8 cellular contexts compared by ENCODE assay signal in the genomic region with DNA sequence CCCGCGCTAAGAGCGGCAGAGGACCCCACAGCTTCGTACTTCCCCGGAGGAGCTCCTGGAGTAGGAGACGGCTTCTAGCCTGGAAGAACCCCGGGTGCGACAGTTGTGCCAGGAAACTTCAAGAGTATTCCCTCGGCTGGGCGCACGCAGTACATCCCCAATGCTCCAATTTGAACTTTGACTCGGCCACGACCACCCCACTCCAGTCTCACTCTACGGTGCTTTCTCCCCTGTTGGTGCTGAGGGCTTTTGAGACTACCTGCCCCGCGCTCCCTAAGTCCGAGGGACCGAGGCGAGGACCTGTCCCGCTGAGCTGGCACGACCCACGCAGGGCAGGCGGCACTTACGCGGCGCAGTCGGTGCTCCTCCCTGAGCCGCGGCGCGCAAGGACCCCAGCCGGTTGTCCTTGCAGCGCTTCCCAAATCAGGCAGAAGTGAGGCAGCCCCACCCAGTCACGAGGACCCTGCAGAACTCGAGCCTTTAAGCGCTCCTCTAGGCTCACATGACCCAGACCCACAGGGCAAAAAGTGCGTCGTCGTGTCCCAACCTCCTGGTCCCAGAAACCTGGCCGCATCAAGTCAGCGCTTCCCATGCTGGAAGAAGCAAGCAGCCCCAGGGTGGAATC. TPM values are rescaled to one million over a fixed set of nuclear protein-coding genes. Genes with fewer than 3 reads are reported as not detected.
DNase-seq lines count a peak whose midpoint lies in the region; ATAC-seq lines count a peak whose summit lies in the region.

Gene CPVL (minus strand): TSS at position 456 of the 625 bp plus-strand sequence. CDS start 25,476 bp downstream, outside the sequence.

- no peak within 1 kb of the TSS for H4K8ac ChIP-seq in neuronal stem cell (ENCODE audit: low read depth, low read length)

- no peak within 1 kb of the TSS for H2BK12ac ChIP-seq in neuronal stem cell (ENCODE audit: low read length)

- no CpG with 5 or more reads among the region's 41 CpGs for WGBS in neuronal stem cell (ENCODE audit: extremely low coverage in 2 of 2, insufficient read length in 2 of 2, insufficient replicate concordance in 1 of 2), 2 donors

- H3K14ac ChIP-seq in neuronal stem cell (ENCODE audit: low read length): peak within 1 kb of the TSS; percentile 90

- H2AFZ ChIP-seq in neuronal stem cell (ENCODE audit: low read length): peak within 1 kb of the TSS; percentile 93

- H3K4ac ChIP-seq in neuronal stem cell (ENCODE audit: low read length): no peak within 1 kb of the TSS

- no peaks in the 10 kb centered on the region for H3K36me3 ChIP-seq in neuronal stem cell (replicated peaks in 1 of 2; ENCODE audit: control insufficient read depth in 2 of 2, insufficient read depth in 2 of 2, low read length in 2 of 2)

- in situ Hi-C loops in SK-MEL-5 (cut with HindIII; ENCODE audit: low pct_unique_long_range_greater_than_20kb, low sequenced_read_pairs): no loop called here

- peak within 1 kb of the TSS; percentile 94 for H3K9ac ChIP-seq in neuronal stem cell (ENCODE audit: low read depth, low read length, poor library complexity)

- peak within 1 kb of the TSS; percentile 75 for H3K23ac ChIP-seq in neuronal stem cell (ENCODE audit: low read depth, low read length, poor library complexity)

- H3K27me3 ChIP-seq in neuronal stem cell (ENCODE audit: control insufficient read depth in 3 of 3, insufficient read depth in 3 of 3, low read depth in 1 of 3, low read length in 3 of 3): peaks cover 0 to 38% (median 2%) of the 10 kb centered on the region in 3 experiments

- ATAC-seq in Right ventricle myocardium inferior (peak; percentile 76), GM18520 (IDR thresholded peaks at IDR 0.05; ENCODE audit: unreplicated experiment) (no peak)

- H3K27ac ChIP-seq in neuronal stem cell (replicated peaks; ENCODE audit: low read length): no peak within 1 kb of the TSS

- peaks cover 6 to 9% of the 10 kb centered on the region in 2 donors for H3K4me1 ChIP-seq in neuronal stem cell (ENCODE audit: control insufficient read depth in 2 of 2, insufficient read depth in 1 of 2, low read depth in 1 of 2, low read length in 2 of 2)

- peak within 1 kb of the TSS; percentile 97 for H3K18ac ChIP-seq in neuronal stem cell (ENCODE audit: low read length)

- H2BK5ac ChIP-seq in neuronal stem cell (ENCODE audit: low read length): peak within 1 kb of the TSS; percentile 80

- peak in 2 of 3 experiments; percentile 75 to 77 for DNase-seq in NCI-H1417 (lab: John Stamatoyannopoulos, UW)
- DNase-seq in NCI-H1417 treated with DMSO at 0.1 percent for 48 hours (lab: John Stamatoyannopoulos, UW): no peak
- DNase-seq in SK-MEL-5 (ENCODE audit: low read depth, low spot score): peak; percentile 96
- peak; percentile 82 for DNase-seq in Right ventricle myocardium inferior (ENCODE audit: missing footprints)
- peak; percentile 38 for DNase-seq in neuronal stem cell (ENCODE audit: low spot score)
- DNase-seq in activated naive CD4-positive, alpha-beta T cell treated with anti-CD3 and anti-CD28 coated beads, Interleukin-2, amount 50 U/mL, for 16 hours: no peak
- no peak for DNase-seq in NCI-H128 (lab: John Stamatoyannopoulos, UW; ENCODE audit: unreplicated experiment)

- H3K9me3 ChIP-seq in neuronal stem cell (replicated peaks in 1 of 2; ENCODE audit: control insufficient read depth in 2 of 2, insufficient read depth in 1 of 2, low read depth in 1 of 2, low read length in 2 of 2): no peaks in the 10 kb centered on the region

- intact Hi-C loops in Right ventricle myocardium inferior (cut with DNase I): no loop called here

- H3K4me3 ChIP-seq in neuronal stem cell (ENCODE audit: low read length in 2 of 2): peak within 1 kb of the TSS; percentile 53 to 90

- H4K91ac ChIP-seq in neuronal stem cell (ENCODE audit: low read depth, low read length, poor library complexity): no peak within 1 kb of the TSS

- peak within 1 kb of the TSS; percentile 85 for H2BK120ac ChIP-seq in neuronal stem cell (ENCODE audit: low read depth, low read length)

- H3K4me2 ChIP-seq in neuronal stem cell (ENCODE audit: insufficient read depth, low read length, poor library complexity, severe bottlenecking): peak within 1 kb of the TSS; percentile 86

- no peaks in the 10 kb centered on the region for H3K79me1 ChIP-seq in neuronal stem cell (ENCODE audit: low read depth, low read length)

- peak within 1 kb of the TSS; percentile 90 for H2BK15ac ChIP-seq in neuronal stem cell (ENCODE audit: low read length)

- H2AK5ac ChIP-seq in neuronal stem cell (ENCODE audit: low read depth, low read length): peak within 1 kb of the TSS; percentile 16

RNA-seq across cellular contexts. Expression of gene CPVL, which starts in this region (rescaled TPM):
- total RNA-seq in SK-MEL-5 (2014; rRNA removed; shearing (Covaris generic)): 471 and 497 TPM in 2 replicates
- 314 and 321 TPM in 2 replicates for polyA plus RNA-seq in SK-MEL-5 (2015; cell fraction: cytosol; rRNA removed)
- 57.0 and 76.9 TPM in 2 replicates for polyA plus RNA-seq in SK-MEL-5 (2015; cell fraction: nucleus; rRNA removed)
- total RNA-seq in Right ventricle myocardium inferior: 50.6 TPM
- 80.7 TPM for polyA plus RNA-seq in neuronal stem cell (2013, experiment 1 of 2)
- polyA plus RNA-seq in neuronal stem cell (2013, experiment 2 of 2): 77.9 TPM

Comparison
In these comparisons a context has a peak if more than half of its experiments do, and no peak if none do; other contexts are left out.
1. DNase-seq: peak in NCI-H1417 (2 of 3), SK-MEL-5 (single experiment), Right ventricle myocardium inferior (single experiment) and neuronal stem cell (single experiment); none in NCI-H1417 treated with DMSO at 0.1 percent for 48 hours (single experiment), activated naive CD4-positive, alpha-beta T cell treated with anti-CD3 and anti-CD28 coated beads, Interleukin-2, amount 50 U/mL, for 16 hours (single experiment) and NCI-H128 (single experiment).